In the genomic region with DNA sequence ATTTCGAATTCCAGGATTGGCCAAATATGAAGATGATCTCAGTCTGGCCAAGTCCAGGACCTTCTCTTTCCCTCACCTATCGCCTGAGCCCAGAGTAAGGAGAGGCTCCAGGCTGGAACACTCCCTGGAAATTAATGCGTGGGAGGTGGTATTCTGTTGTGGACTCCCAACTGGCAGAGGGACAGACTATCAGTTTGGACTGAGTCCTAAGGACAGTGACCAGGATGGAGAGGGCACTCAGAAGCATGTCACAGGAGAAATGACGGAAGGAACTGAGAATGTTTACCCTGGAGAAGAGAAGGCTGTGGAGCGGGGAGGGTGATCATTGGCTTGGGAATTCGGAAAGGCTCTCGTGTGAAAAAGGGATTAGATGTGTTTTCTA, we compare ENCODE assay signal across 1 cellular context.
TF ChIP-seq lines count a peak whose summit lies in the region.

No MANE protein-coding gene starts in this region.

TF ChIP-seq in H1, 55 proteins besides CTCF, POLR2A, EP300 and RAD21:
- no peak for TF ChIP-seq ATF3 (IDR thresholded peaks at IDR 0.05; ENCODE audit: insufficient read depth, low read depth, low read length)
- TF ChIP-seq SUZ12 (IDR thresholded peaks at IDR 0.05; ENCODE audit: low read length): no peak
- TF ChIP-seq SP2 (IDR thresholded peaks at IDR 0.05; ENCODE audit: low read length): no peak
- TF ChIP-seq, protein P1, sequence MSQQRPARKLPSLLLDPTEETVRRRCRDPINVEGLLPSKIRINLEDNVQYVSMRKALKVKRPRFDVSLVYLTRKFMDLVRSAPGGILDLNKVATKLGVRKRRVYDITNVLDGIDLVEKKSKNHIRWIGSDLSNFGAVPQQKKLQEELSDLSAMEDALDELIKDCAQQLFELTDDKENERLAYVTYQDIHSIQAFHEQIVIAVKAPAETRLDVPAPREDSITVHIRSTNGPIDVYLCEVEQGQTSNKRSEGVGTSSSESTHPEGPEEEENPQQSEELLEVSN (IDR thresholded peaks at IDR 0.05): no peak
